ENCODE assay signal across 8 cellular contexts in the genomic region with DNA sequence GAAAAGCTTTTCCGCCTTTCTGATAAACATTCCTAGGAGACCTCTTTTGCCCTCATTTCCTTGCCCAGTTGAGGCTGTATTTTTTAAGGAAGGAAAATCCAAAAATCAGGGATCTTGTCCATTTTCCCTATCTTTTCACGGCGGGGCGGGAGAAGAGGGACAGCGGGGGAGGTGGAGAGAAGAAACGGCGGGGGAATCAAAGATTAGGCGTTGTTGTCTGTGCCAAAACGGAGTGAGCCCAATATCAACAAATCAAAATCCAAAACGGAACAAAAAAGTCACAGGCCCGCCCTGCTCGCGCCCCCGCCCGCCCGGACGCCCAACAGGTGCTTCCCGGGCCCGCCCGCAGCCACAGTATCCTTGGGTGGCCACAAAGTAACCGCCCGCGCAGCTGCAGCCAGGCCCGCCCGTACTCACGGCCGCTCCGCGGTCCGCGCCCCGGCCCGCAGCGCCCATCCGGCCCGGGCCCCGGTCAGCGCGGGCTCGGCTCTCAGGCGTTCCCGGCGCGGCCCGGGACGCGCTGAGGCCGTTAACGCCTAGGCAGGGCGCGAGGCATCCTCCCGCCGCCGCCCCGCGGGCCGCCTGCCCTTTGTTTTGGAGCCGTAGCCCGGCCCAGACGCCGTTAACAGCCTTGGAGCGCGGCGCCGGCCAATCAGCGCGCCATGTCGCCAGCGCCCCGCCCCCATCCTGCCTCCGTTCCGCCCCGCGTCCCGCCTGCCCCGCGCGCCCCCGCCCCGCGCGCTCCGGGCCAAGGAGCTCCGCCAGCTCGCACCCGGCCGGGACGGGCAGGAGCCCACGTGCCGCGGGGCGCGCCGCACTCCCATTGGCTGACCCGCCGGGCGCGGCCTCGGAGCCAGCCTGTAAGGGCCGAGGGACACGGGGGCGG. TPM values are rescaled to one million over a fixed set of nuclear protein-coding genes. Genes with fewer than 3 reads are reported as not detected.
DNase-seq lines count a peak whose midpoint lies in the region; ATAC-seq and TF ChIP-seq lines count a peak whose summit lies in the region.

A gene with protein sequence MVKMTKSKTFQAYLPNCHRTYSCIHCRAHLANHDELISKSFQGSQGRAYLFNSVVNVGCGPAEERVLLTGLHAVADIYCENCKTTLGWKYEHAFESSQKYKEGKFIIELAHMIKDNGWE (minus strand): TSS at position 597 of the 886 bp plus-strand sequence. CDS start 25,050 bp downstream, outside the sequence.

- peak; percentile 85 for ATAC-seq in HG02642 (IDR thresholded peaks at IDR 0.05; ENCODE audit: poor library complexity, unreplicated experiment)

- peak within 1 kb of the TSS; percentile 97 for H3K4me2 ChIP-seq in parathyroid adenoma (ENCODE audit: low read length)

- peak; percentile 92 for DNase-seq in NCI-H1105 treated with DMSO at 0.1 percent for 48 hours (lab: John Stamatoyannopoulos, UW)
- peak; percentile 62 to 87 for DNase-seq in SW 1271 (lab: John Stamatoyannopoulos, UW)
- peak; percentile 99 for DNase-seq in adipocyte (ENCODE audit: low read depth)
- peak; percentile 98 for DNase-seq in cardiac septum (ENCODE audit: low spot score)
- peak; percentile 95 to 98 for DNase-seq in tibial artery

- H3K9ac ChIP-seq in adipocyte (ENCODE audit: low read length) = peak within 1 kb of the TSS; percentile 46
- no peak within 1 kb of the TSS for H3K9ac ChIP-seq in parathyroid adenoma

- intact Hi-C loops in cardiac septum (cut with DNase I) = loop anchor here (2.0 to 5.0 kb wide), 2 partner anchors 132 to 217 kb away; partner anchors contain the start of genes MAPK1 and PPM1F
- intact Hi-C loops in tibial artery (cut with DNase I; ENCODE audit: low total_unique reads) = loop anchor here (5.0 kb wide), 1 partner anchor 132 kb away; the partner anchor contains the start of gene MAPK1

- H3K79me2 ChIP-seq in parathyroid adenoma = no peaks in the 10 kb centered on the region

- TF ChIP-seq CTCF in GM12875 (IDR thresholded peaks at IDR 0.05; ENCODE audit: borderline replicate concordance, insufficient read depth, low read depth, low read length) (no peak), parathyroid adenoma (IDR thresholded peaks at IDR 0.05) (no peak), tibial artery (IDR thresholded peaks at IDR 0.05) (no peak)

- H3K4me3 ChIP-seq in GM12875 (ENCODE audit: low read depth, low read length) (peak within 1 kb of the TSS; percentile 52), adipocyte (ENCODE audit: low read length) (peak within 1 kb of the TSS; percentile 80), parathyroid adenoma (ENCODE audit: low read depth, low read length) (peak within 1 kb of the TSS; percentile 71), tibial artery (peak within 1 kb of the TSS; percentile 64 to 78)

- H3K27ac ChIP-seq in parathyroid adenoma (no peak within 1 kb of the TSS), tibial artery (peak within 1 kb of the TSS; percentile 72 to 78)

- H3K9me3 ChIP-seq in adipocyte (ENCODE audit: control insufficient read depth, low read length) (no peaks in the 10 kb centered on the region), parathyroid adenoma (ENCODE audit: control insufficient read depth, low read length) (no peaks in the 10 kb centered on the region), tibial artery (no peaks in the 10 kb centered on the region)

- H3K4me1 ChIP-seq in adipocyte (ENCODE audit: control insufficient read depth, insufficient read depth, low read length) = peaks cover 6% of the 10 kb centered on the region
- no peaks in the 10 kb centered on the region for H3K4me1 ChIP-seq in parathyroid adenoma
- peaks cover 0 to 16% (median 13%) of the 10 kb centered on the region in 4 donors for H3K4me1 ChIP-seq in tibial artery

- H3K36me3 ChIP-seq in adipocyte (ENCODE audit: control insufficient read depth, insufficient read depth, low read length, severe bottlenecking) (no peaks in the 10 kb centered on the region), parathyroid adenoma (ENCODE audit: control insufficient read depth, insufficient read depth, low read length) (no peaks in the 10 kb centered on the region), tibial artery (no peaks in the 10 kb centered on the region)

- peaks cover 12% of the 10 kb centered on the region for H3K27me3 ChIP-seq in adipocyte (replicated peaks; ENCODE audit: control insufficient read depth, insufficient read depth, low read length)
- H3K27me3 ChIP-seq in parathyroid adenoma (ENCODE audit: control insufficient read depth, insufficient read depth, low read length) = no peaks in the 10 kb centered on the region
- H3K27me3 ChIP-seq in tibial artery = no peaks in the 10 kb centered on the region

- H2AFZ ChIP-seq in parathyroid adenoma = peak within 1 kb of the TSS; percentile 72

RNA-seq across cellular contexts. Expression of the gene that starts here (rescaled TPM):
- 9.6 TPM for total RNA-seq in cardiac septum
